ENCODE assay signal across 8 cellular contexts in the genomic region with DNA sequence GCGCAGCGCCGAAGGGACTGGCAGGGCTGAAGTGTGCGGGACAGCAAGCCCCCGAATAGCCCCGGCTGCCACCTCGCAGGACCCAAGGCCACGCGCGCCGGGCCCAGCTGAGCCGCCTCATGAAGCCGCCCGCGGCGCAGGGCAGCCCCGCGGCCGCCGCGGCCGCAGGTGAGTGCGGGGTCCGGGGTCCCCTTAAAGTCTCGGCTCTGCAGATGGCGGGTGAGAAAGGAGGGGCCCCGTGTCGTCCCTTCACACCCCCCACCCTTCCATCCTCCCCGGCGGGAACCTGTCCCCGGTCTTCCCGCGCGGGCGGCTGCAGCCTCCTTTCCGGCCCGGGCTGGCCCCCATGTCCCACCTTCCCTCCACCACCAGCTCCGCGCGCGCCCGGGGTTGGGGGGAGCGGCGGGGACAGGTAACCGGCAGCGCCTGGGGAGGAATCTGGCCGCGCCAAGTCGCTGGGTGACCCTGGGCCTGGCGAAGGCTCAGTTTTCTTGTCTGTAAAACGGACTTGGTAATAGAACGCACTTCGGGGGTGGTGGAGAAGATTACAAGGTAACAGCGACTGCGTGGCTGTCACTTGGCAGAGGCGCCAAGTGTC. TPM values are rescaled to one million over a fixed set of nuclear protein-coding genes. Genes with fewer than 3 reads are reported as not detected.
DNase-seq lines count a peak whose midpoint lies in the region; TF ChIP-seq lines count a peak whose summit lies in the region.

No MANE protein-coding gene starts in this region.

- H3K4me3 ChIP-seq in GM08714 (ENCODE audit: low read length) (peak overlapping the region; percentile 78; the same call in 1 of the 2 replicates), HFF-Myc (replicated peaks; ENCODE audit: low read depth, low read length) (peak overlapping the region; percentile 58), Peyer's patch (peak overlapping the region; percentile 50 to 82 (median 63)), breast epithelium (peak overlapping the region; percentile 66 to 79 (median 75)), lower leg skin (ENCODE audit: low read depth, poor library complexity, severe bottlenecking) (peak overlapping the region; percentile 60), subcutaneous abdominal adipose tissue (ENCODE audit: low read depth in 1 of 5, low read length in 5 of 5) (peak overlapping the region; percentile 70 to 94 (median 90))

- peaks cover 0 to 6% of the 10 kb centered on the region in 2 donors for H3K27me3 ChIP-seq in Peyer's patch
- H3K27me3 ChIP-seq in breast epithelium = no peaks in the 10 kb centered on the region
- H3K27me3 ChIP-seq in subcutaneous abdominal adipose tissue (ENCODE audit: control insufficient read depth in 5 of 5, insufficient read depth in 4 of 5, low read length in 5 of 5) = no peaks in the 10 kb centered on the region

- DNase-seq in HFF-Myc (ENCODE audit: extremely low read depth, low read depth) (no peak), Peyer's patch (peak in 1 of 3 donors; percentile 56), breast epithelium (ENCODE audit: low spot score in 2 of 2) (no peak), lower leg skin (ENCODE audit: low spot score in 2 of 2) (no peak), middle frontal gyrus (ENCODE audit: extremely low spot score, low spot score) (no peak), MV-4-11 (lab: John Stamatoyannopoulos, UW) (no peak)

- intact Hi-C loops in breast epithelium (cut with DNase I; ENCODE audit: low total_unique reads) (no loop called here), lower leg skin (cut with DNase I; ENCODE audit: low total_unique reads) (no loop called here)

- H3K4me1 ChIP-seq in Peyer's patch = peaks cover 0 to 13% (median 3%) of the 10 kb centered on the region in 4 donors
- no peaks in the 10 kb centered on the region for H3K4me1 ChIP-seq in breast epithelium
- peaks cover 5 to 62% (median 53%) of the 10 kb centered on the region in 5 donors for H3K4me1 ChIP-seq in subcutaneous abdominal adipose tissue (ENCODE audit: control insufficient read depth in 5 of 5, insufficient read depth in 5 of 5, low read length in 5 of 5)

- peak overlapping the region; percentile 82 to 92 (median 89) for H3K9ac ChIP-seq in subcutaneous abdominal adipose tissue (ENCODE audit: low read length in 5 of 5)

- H3K9me3 ChIP-seq in Peyer's patch (no peaks in the 10 kb centered on the region), breast epithelium (no peaks in the 10 kb centered on the region), subcutaneous abdominal adipose tissue (ENCODE audit: control insufficient read depth in 5 of 5, low read length in 5 of 5) (no peaks in the 10 kb centered on the region)

- TF ChIP-seq CTCF in HFF-Myc (IDR thresholded peaks at IDR 0.05; ENCODE audit: low read depth, low read length, missing control alignments) (no peak), Peyer's patch (IDR thresholded peaks at IDR 0.05) (no peak), breast epithelium (IDR thresholded peaks at IDR 0.05) (no peak), lower leg skin (IDR thresholded peaks at IDR 0.05) (no peak)

- H3K27ac ChIP-seq in Peyer's patch (peak overlapping the region; percentile 29 to 79 (median 61)), breast epithelium (peak overlapping the region; percentile 57 to 70), subcutaneous abdominal adipose tissue (ENCODE audit: low read depth, low read length) (peak overlapping the region; percentile 97)

- H3K36me3 ChIP-seq in Peyer's patch = no peaks in the 10 kb centered on the region
- H3K36me3 ChIP-seq in breast epithelium = no peaks in the 10 kb centered on the region
- peaks cover 4 to 28% (median 17%) of the 10 kb centered on the region in 5 donors for H3K36me3 ChIP-seq in subcutaneous abdominal adipose tissue (ENCODE audit: control insufficient read depth in 5 of 5, insufficient read depth in 5 of 5, low read length in 5 of 5)

- 0 to 1% methylated on average over 3 to 34 of the region's 56 CpGs for WGBS in lower leg skin, 2 donors

- TF ChIP-seq POLR2A in Peyer's patch (IDR thresholded peaks at IDR 0.05) (peak in 1 of 2 donors; percentile 37), breast epithelium (IDR thresholded peaks at IDR 0.05) (no peak), lower leg skin (IDR thresholded peaks at IDR 0.05) (peak in 1 of 2 donors; percentile 80)

RNA-seq across cellular contexts. Expression of a gene that starts 0.3 kb away (rescaled TPM):
- total RNA-seq in Peyer's patch (10 to 100 TPM in 2 of 4 donors, 1 to 10 TPM in 2; 4.6 to 65.2 (median 10.8) TPM), breast epithelium (100 to 1,000 TPM in 1 of 3 donors, 10 to 100 TPM in 2; 91.8 to 112 (median 95.7) TPM), lower leg skin (100 to 1,000 TPM in 2 of 4 donors, 10 to 100 TPM in 2; 68.2 to 148 (median 98.6) TPM)
